Comparison of ENCODE assay signal across 8 cellular contexts in genomic region chr13:76884167-76884566, GRCh38. TPM values are rescaled to one million over a fixed set of nuclear protein-coding genes. Genes with fewer than 3 reads are reported as not detected.
A peak's percentile ranks its signal among the peaks of the same experiment; 100 is the strongest.
DNase-seq lines count a peak whose midpoint lies in the region; ATAC-seq, FAIRE-seq and TF ChIP-seq lines count a peak whose summit lies in the region.

No MANE protein-coding gene starts in this region.

- H3K4me1 ChIP-seq in RWPE2 (ENCODE audit: insufficient read depth, poor library complexity, severe bottlenecking): peaks cover 57% of the 10 kb centered on the region
- no peaks in the 10 kb centered on the region for H3K4me1 ChIP-seq in endodermal cell (ENCODE audit: control insufficient read depth, insufficient read depth, low read length)
- peaks cover under 1 to 19% of the 10 kb centered on the region in 2 donors for H3K4me1 ChIP-seq in muscle layer of duodenum (ENCODE audit: control insufficient read depth in 1 of 2, insufficient read depth in 2 of 2, low read length in 2 of 2)

- ATAC-seq in RWPE2 (ENCODE audit: low read depth) (no peak), GM18520 (IDR thresholded peaks at IDR 0.05; ENCODE audit: unreplicated experiment) (no peak), GM18907 (IDR thresholded peaks at IDR 0.05; ENCODE audit: unreplicated experiment) (no peak)

- H3K27me3 ChIP-seq in RWPE2 (ENCODE audit: insufficient read depth, poor library complexity, severe bottlenecking): no peaks in the 10 kb centered on the region
- peaks cover 60% of the 10 kb centered on the region for H3K27me3 ChIP-seq in endodermal cell (ENCODE audit: control insufficient read depth, insufficient read depth, low read length, poor library complexity, severe bottlenecking)
- H3K27me3 ChIP-seq in muscle layer of duodenum (ENCODE audit: low read depth, low read length): no peaks in the 10 kb centered on the region

- H3K27me3 Mint-ChIP-seq in endodermal cell (ENCODE audit: insufficient read depth): peaks cover 50% of the 10 kb centered on the region

- 52 to 61% methylated on average over 12 to 13 of the region's 13 CpGs for WGBS in endodermal cell (ENCODE audit: insufficient coverage in 1 of 2, insufficient read length in 1 of 2), 2 experiments

- peak overlapping the region; percentile 67 for H3K4me3 Mint-ChIP-seq in endodermal cell

- FAIRE-seq in GM19239 (lab: Jason Lieb, UNC): peak; percentile 76

- DNase-seq in AG09309 (ENCODE audit: low read depth) (no peak), GM19239 (ENCODE audit: insufficient read length, low spot score) (no peak), RWPE2 (ENCODE audit: low spot score) (no peak), endodermal cell (peak; percentile 87), mucosa of gallbladder (ENCODE audit: low spot score) (no peak)

- H3K9me3 ChIP-seq in RWPE2 (ENCODE audit: severe bottlenecking) (no peaks in the 10 kb centered on the region), endodermal cell (ENCODE audit: control insufficient read depth, low read length) (no peaks in the 10 kb centered on the region), muscle layer of duodenum (ENCODE audit: control insufficient read depth in 1 of 2, low read length in 2 of 2) (no peaks in the 10 kb centered on the region)

- TF ChIP-seq CTCF in AG09309 (IDR thresholded peaks at IDR 0.05; ENCODE audit: control insufficient read depth, insufficient read depth, low read depth, low read length, missing control alignments) (peak; percentile 31), RWPE2 (IDR thresholded peaks at IDR 0.05; ENCODE audit: poor library complexity, severe bottlenecking) (no peak), endodermal cell (conservative IDR thresholded peaks at IDR 0.05) (peak; percentile 72)

- H3K27ac ChIP-seq in RWPE2 (ENCODE audit: poor library complexity, severe bottlenecking) (peak overlapping the region; percentile 94), endodermal cell (ENCODE audit: low read depth, low read length) (no peak overlapping the region), muscle layer of duodenum (ENCODE audit: low read length) (peak overlapping the region; percentile 78)

- peaks cover 4% of the 10 kb centered on the region; the same call in 1 of the 2 replicates for H3K36me3 ChIP-seq in RWPE2 (ENCODE audit: low read depth)
- H3K36me3 ChIP-seq in endodermal cell (ENCODE audit: control insufficient read depth, insufficient read depth, low read length): no peaks in the 10 kb centered on the region
- H3K36me3 ChIP-seq in muscle layer of duodenum (ENCODE audit: control insufficient read depth in 1 of 2, insufficient read depth in 2 of 2, low read length in 2 of 2): no peaks in the 10 kb centered on the region

- H3K36me3 Mint-ChIP-seq in endodermal cell (ENCODE audit: low read depth): no peaks in the 10 kb centered on the region

- no peaks in the 10 kb centered on the region for H3K9me3 Mint-ChIP-seq in endodermal cell

- no peak overlapping the region for H3K27ac Mint-ChIP-seq in endodermal cell

- H3K4me3 ChIP-seq in AG09309 (ENCODE audit: control insufficient read depth, low read depth, low read length): peak overlapping the region; percentile 64
- peak overlapping the region; percentile 53 for H3K4me3 ChIP-seq in RWPE2 (ENCODE audit: severe bottlenecking)
- H3K4me3 ChIP-seq in endodermal cell (ENCODE audit: low read length): no peak overlapping the region
- H3K4me3 ChIP-seq in muscle layer of duodenum (ENCODE audit: low read depth in 1 of 2, low read length in 2 of 2): peak overlapping the region; percentile 59 to 88

- peaks cover 10% of the 10 kb centered on the region for H3K4me1 Mint-ChIP-seq in endodermal cell

- no peak overlapping the region for H3K9ac ChIP-seq in endodermal cell (ENCODE audit: extremely low read depth, low read length, poor library complexity, severe bottlenecking)

RNA-seq across cellular contexts. Expression of gene KCTD12, which starts 2.0 kb away (rescaled TPM):
- 1 to 10 TPM; 1.3 to 2.6 TPM for total RNA-seq in endodermal cell
- 13.8 TPM for polyA plus RNA-seq in endodermal cell (2013, experiment 1 of 2)
- polyA plus RNA-seq in endodermal cell (2013, experiment 2 of 2): 11.3 TPM
- 77.3 TPM for total RNA-seq in mucosa of gallbladder

Comparison
In these comparisons a context has a peak if more than half of its experiments do, and no peak if none do; other contexts are left out.
1. RNA of gene KCTD12, which starts 2.0 kb away (total RNA-seq): 77.3 TPM in mucosa of gallbladder (single experiment); 1.3 to 2.6 TPM in endodermal cell; every median in the first group is over 10 times any median in the second.